ENCODE assay signal across 9 cellular contexts in genomic region chr9:6788175-6789016, GRCh38. TPM values are rescaled to one million over a fixed set of nuclear protein-coding genes. Genes with fewer than 3 reads are reported as not detected.
DNase-seq lines count a peak whose midpoint lies in the region; ATAC-seq and TF ChIP-seq lines count a peak whose summit lies in the region.
"Had no signal": no experiment of that assay in that cellular context is flagged by ENCODE, and none has a peak within 500 bp of the region (broad histone marks: within the 10 kb centered on the region; RNA-seq: fewer than 3 reads in every experiment).

No MANE protein-coding gene starts in this region.

- H3K9me3 Mint-ChIP-seq in CD8-positive, alpha-beta memory T cell, result no peaks in the 10 kb centered on the region
- no peaks in the 10 kb centered on the region for H3K9me3 Mint-ChIP-seq in natural killer cell treated with Interleukin-12 subunit alpha and Interleukin-12 subunit beta and Interleukin-15 and Interleukin-18, amount 100 ng/mL, for 72 hours
- H3K9me3 Mint-ChIP-seq: central memory CD8-positive, alpha-beta T cell had no signal

- H3K27ac Mint-ChIP-seq in CD8-positive, alpha-beta memory T cell, result peak overlapping the region; percentile 2 to 91 (median 62)
- peak overlapping the region; percentile 3 to 15 for H3K27ac Mint-ChIP-seq in natural killer cell treated with Interleukin-12 subunit alpha and Interleukin-12 subunit beta and Interleukin-15 and Interleukin-18, amount 100 ng/mL, for 72 hours

- ATAC-seq in natural killer cell treated with Interleukin-12 subunit alpha and Interleukin-12 subunit beta and Interleukin-15 and Interleukin-18, amount 100 ng/mL, for 72 hours, result no peak

- DNase-seq in CD8-positive, alpha-beta memory T cell, result no peak
- peak in 1 of 3 donors; percentile 53 for DNase-seq in Peyer's patch
- DNase-seq in fibroblast of mammary gland (ENCODE audit: low read depth), result peak; percentile 62
- no peak for DNase-seq in natural killer cell treated with Interleukin-12 subunit alpha and Interleukin-12 subunit beta and Interleukin-15 and Interleukin-18, amount 100 ng/mL, for 72 hours (ENCODE audit: low spot score)
- no peak for DNase-seq in stimulated activated CD4-positive, alpha-beta T cell treated with anti-CD3 and anti-CD28 coated beads, Interleukin-4, amount 100 ng/mL, for 24 hours
- DNase-seq in GOT3 (lab: John Stamatoyannopoulos, UW), result no peak
- DNase-seq in Kasumi-1 (lab: John Stamatoyannopoulos, UW), result no peak
- DNase-seq in activated CD4-positive, alpha-beta T cell treated with anti-CD3 and anti-CD28 coated beads for 1 hour, result no peak

- H3K36me3 ChIP-seq in CD8-positive, alpha-beta memory T cell (ENCODE audit: insufficient read depth, low read length), result peaks cover 7% of the 10 kb centered on the region
- H3K36me3 ChIP-seq in Peyer's patch, result peaks cover 0 to 8% (median 0%) of the 10 kb centered on the region in 3 donors

- peaks cover 3 to 14% (median 4%) of the 10 kb centered on the region in 3 donors for H3K36me3 Mint-ChIP-seq in CD8-positive, alpha-beta memory T cell
- H3K36me3 Mint-ChIP-seq in natural killer cell treated with Interleukin-12 subunit alpha and Interleukin-12 subunit beta and Interleukin-15 and Interleukin-18, amount 100 ng/mL, for 72 hours, result no peaks in the 10 kb centered on the region

- H3K27me3 Mint-ChIP-seq in CD8-positive, alpha-beta memory T cell, result no peaks in the 10 kb centered on the region
- no peaks in the 10 kb centered on the region for H3K27me3 Mint-ChIP-seq in natural killer cell treated with Interleukin-12 subunit alpha and Interleukin-12 subunit beta and Interleukin-15 and Interleukin-18, amount 100 ng/mL, for 72 hours
- H3K27me3 Mint-ChIP-seq: central memory CD8-positive, alpha-beta T cell had no signal

- no peak overlapping the region for H3K4me3 Mint-ChIP-seq in CD8-positive, alpha-beta memory T cell
- H3K4me3 Mint-ChIP-seq in natural killer cell treated with Interleukin-12 subunit alpha and Interleukin-12 subunit beta and Interleukin-15 and Interleukin-18, amount 100 ng/mL, for 72 hours, result no peak overlapping the region
- H3K4me3 Mint-ChIP-seq: central memory CD8-positive, alpha-beta T cell had no signal

- no peaks in the 10 kb centered on the region for H3K27me3 ChIP-seq in CD8-positive, alpha-beta memory T cell (ENCODE audit: insufficient read depth, low read length, poor library complexity, severe bottlenecking)
- no peaks in the 10 kb centered on the region for H3K27me3 ChIP-seq in Peyer's patch

- H3K9me3 ChIP-seq in CD8-positive, alpha-beta memory T cell (ENCODE audit: low read length), result no peaks in the 10 kb centered on the region
- H3K9me3 ChIP-seq in Peyer's patch, result no peaks in the 10 kb centered on the region

- POLR2A ChIA-PET in CD8-positive, alpha-beta memory T cell (lab: Charles Lee), result no interaction called here

- TF ChIP-seq CTCF in Peyer's patch (IDR thresholded peaks at IDR 0.05), result no peak
- TF ChIP-seq CTCF in fibroblast of mammary gland (conservative IDR thresholded peaks at IDR 0.05; ENCODE audit: control insufficient read depth, insufficient read depth, low read depth, low read length), result no peak

- no peak for TF ChIP-seq POLR2A in Peyer's patch (IDR thresholded peaks at IDR 0.05)

- peaks cover 25% of the 10 kb centered on the region for H3K4me1 ChIP-seq in CD8-positive, alpha-beta memory T cell (ENCODE audit: insufficient read depth, low read length)
- H3K4me1 ChIP-seq in Peyer's patch, result peaks cover 0 to 29% (median 0%) of the 10 kb centered on the region in 4 donors

- H3K4me1 Mint-ChIP-seq in CD8-positive, alpha-beta memory T cell, result peaks cover 53 to 70% (median 56%) of the 10 kb centered on the region in 3 donors
- H3K4me1 Mint-ChIP-seq in natural killer cell treated with Interleukin-12 subunit alpha and Interleukin-12 subunit beta and Interleukin-15 and Interleukin-18, amount 100 ng/mL, for 72 hours (ENCODE audit: low read depth in 2 of 2), result peaks cover 37 to 38% of the 10 kb centered on the region in 2 donors

- H3K27ac ChIP-seq in CD8-positive, alpha-beta memory T cell (ENCODE audit: low read depth, low read length), result no peak overlapping the region
- peak overlapping the region in 3 of 4 donors; percentile 11 to 79 (median 56) for H3K27ac ChIP-seq in Peyer's patch

- CTCF ChIA-PET in CD8-positive, alpha-beta memory T cell (lab: Charles Lee), result no interaction called here

- H3K4me3 ChIP-seq in CD8-positive, alpha-beta memory T cell (ENCODE audit: low read length), result no peak overlapping the region
- peak overlapping the region in 2 of 4 donors; percentile 13 to 27 for H3K4me3 ChIP-seq in Peyer's patch
- H3K4me3 ChIP-seq in fibroblast of mammary gland (ENCODE audit: control insufficient read depth, low read depth, low read length), result peak overlapping the region; percentile 29

RNA-seq across cellular contexts. Expression of gene KDM4C, which starts 30.6 kb away (rescaled TPM):
- 10 to 100 TPM; 25.9 to 26.8 TPM for total RNA-seq in CD8-positive, alpha-beta memory T cell
- 31.9 TPM for polyA plus RNA-seq in CD8-positive, alpha-beta memory T cell
- total RNA-seq in Peyer's patch, result 100 to 1,000 TPM in 3 of 4 donors, 10 to 100 TPM in 1; 90.7 to 125 (median 107) TPM
- total RNA-seq in natural killer cell treated with Interleukin-12 subunit alpha and Interleukin-12 subunit beta and Interleukin-15 and Interleukin-18, amount 100 ng/mL, for 72 hours, result 10 to 100 TPM; 66.2 to 68.7 TPM
